Comparison of ENCODE assay signal across 8 cellular contexts in genomic region chr9:116152390-116152789, GRCh38. TPM values are rescaled to one million over a fixed set of nuclear protein-coding genes. Genes with fewer than 3 reads are reported as not detected.
A peak's percentile ranks its signal among the peaks of the same experiment; 100 is the strongest.
DNase-seq lines count a peak whose midpoint lies in the region; ATAC-seq and TF ChIP-seq lines count a peak whose summit lies in the region.
"Had no signal": no experiment of that assay in that cellular context is flagged by ENCODE, and none has a peak within 500 bp of the region (broad histone marks: within the 10 kb centered on the region; RNA-seq: fewer than 3 reads in every experiment).

No MANE protein-coding gene starts in this region.

- H3K4me3 ChIP-seq in OCI-LY3 (ENCODE audit: low read length) (no peak overlapping the region), retinal pigment epithelial cell (ENCODE audit: low read length) (no peak overlapping the region)

- no peak overlapping the region for H3T11ph ChIP-seq in H9 (ENCODE audit: low read length)

- no peak overlapping the region for H2BK15ac ChIP-seq in H9 (ENCODE audit: low read depth, low read length)

- H2AFZ ChIP-seq in H9 (ENCODE audit: low read length) (no peak overlapping the region), OCI-LY3 (ENCODE audit: low read depth, low read length) (no peak overlapping the region)

- 0 out of 5 replicates have a peak overlapping the region, but pooled peaks of 1 of the 2 experiments have one; percentile 26 for H3K4me3 Mint-ChIP-seq in H9
- H3K4me3 Mint-ChIP-seq: stimulated activated naive CD8-positive, alpha-beta T cell treated with anti-CD3 and anti-CD28 coated beads, Interleukin-15, Interleukin-2, amounts not matched to agents 100 ng/mL and 50 ng/mL, for 24 hours had no signal

- TF ChIP-seq CTCF in H9 (conservative IDR thresholded peaks at IDR 0.05) (peak; percentile 46), OCI-LY3 (IDR thresholded peaks at IDR 0.05; ENCODE audit: low read depth, low read length) (peak; percentile 38), retinal pigment epithelial cell (conservative IDR thresholded peaks at IDR 0.05; ENCODE audit: low read depth, low read length) (peak; percentile 47)

- H3K36me3 ChIP-seq in OCI-LY3 (replicated peaks; ENCODE audit: low read depth, low read length), result no peaks in the 10 kb centered on the region

- no CpG with 5 or more reads among the region's 2 CpGs for WGBS in H9 (ENCODE audit: extremely low coverage, insufficient read length, low lambda C conversion rate)

- H3K27ac ChIP-seq in H9 (ENCODE audit: insufficient read length, low read depth, low read length) (no peak overlapping the region), OCI-LY3 (ENCODE audit: low read length) (no peak overlapping the region)

- H3K18ac ChIP-seq in H9 (ENCODE audit: insufficient read length, low read depth, low read length), result no peak overlapping the region

- no peaks in the 10 kb centered on the region; a peak in 1 of 5 replicates for H3K9me3 Mint-ChIP-seq in H9

- peaks cover 16% of the 10 kb centered on the region; the same call in 1 of the 2 replicates for H3K27me3 ChIP-seq in H9 (ENCODE audit: insufficient read depth, low read length)
- H3K27me3 ChIP-seq in OCI-LY3 (ENCODE audit: low read depth, low read length), result peaks cover 17% of the 10 kb centered on the region

- H4K5ac ChIP-seq in H9 (ENCODE audit: insufficient read length, low read depth, low read length), result no peak overlapping the region

- no peak overlapping the region for H2BK20ac ChIP-seq in H9 (ENCODE audit: low read depth, low read length, poor library complexity, severe bottlenecking)

- H3K9me3 ChIP-seq in H9 (ENCODE audit: control insufficient read depth, low read depth, low read length), result no peaks in the 10 kb centered on the region
- no peaks in the 10 kb centered on the region for H3K9me3 ChIP-seq in OCI-LY3 (ENCODE audit: insufficient read depth, low read length)

- DNase-seq in H9 (no peak), erythroblast (lab: John Stamatoyannopoulos, UW) (peak; percentile 43 to 61), retinal pigment epithelial cell (ENCODE audit: low read depth) (no peak)

- H3K27ac Mint-ChIP-seq in H9, result no peak overlapping the region
- H3K27ac Mint-ChIP-seq: stimulated activated naive CD8-positive, alpha-beta T cell treated with anti-CD3 and anti-CD28 coated beads, Interleukin-15, Interleukin-2, amounts not matched to agents 100 ng/mL and 50 ng/mL, for 24 hours had no signal

- H3K79me2 ChIP-seq in H9 (ENCODE audit: insufficient read depth, low read length) (no peaks in the 10 kb centered on the region), OCI-LY3 (ENCODE audit: low read length) (no peaks in the 10 kb centered on the region)

- H3K4me1 Mint-ChIP-seq in H9, result peaks cover 35 to 40% of the 10 kb centered on the region in 2 experiments

- no peak overlapping the region for H4K8ac ChIP-seq in H9 (replicated peaks; ENCODE audit: insufficient read length, low read depth, low read length)

- peaks cover 69% of the 10 kb centered on the region for H3K27me3 Mint-ChIP-seq in H9 (ENCODE audit: low read depth)

- H2BK120ac ChIP-seq in H9 (ENCODE audit: low read depth, low read length, poor library complexity, severe bottlenecking), result no peak overlapping the region

- H3K4me1 ChIP-seq in H9 (ENCODE audit: insufficient read depth, low read length) (no peaks in the 10 kb centered on the region), OCI-LY3 (ENCODE audit: low read length) (peaks cover 5% of the 10 kb centered on the region; the same call in 1 of the 2 replicates)

- no peak overlapping the region for H3K23ac ChIP-seq in H9 (ENCODE audit: insufficient read length, low read depth, low read length)

- H3K79me1 ChIP-seq in H9 (ENCODE audit: insufficient read depth, low read depth, low read length, poor library complexity, severe bottlenecking), result no peaks in the 10 kb centered on the region

- H3K23me2 ChIP-seq in H9 (ENCODE audit: insufficient read length, low read depth, low read length, poor library complexity, severe bottlenecking), result peaks cover 18% of the 10 kb centered on the region

- no peaks in the 10 kb centered on the region; a peak in 1 of 7 replicates for H3K36me3 Mint-ChIP-seq in H9 (ENCODE audit: insufficient read depth in 1 of 3, low read depth in 3 of 3)

- H4K20me1 ChIP-seq in H9 (ENCODE audit: control insufficient read depth, insufficient read depth, insufficient read length) (no peaks in the 10 kb centered on the region), OCI-LY3 (ENCODE audit: insufficient read depth, low read length) (no peaks in the 10 kb centered on the region)

- no peak overlapping the region for H3K4me2 ChIP-seq in H9 (ENCODE audit: insufficient read depth, insufficient read length, low read length)
- H3K4me2 ChIP-seq in OCI-LY3 (ENCODE audit: low read length), result no peak overlapping the region

- no peak overlapping the region for H2BK5ac ChIP-seq in H9 (ENCODE audit: insufficient read length, low read length)

- no peak overlapping the region for H3K4ac ChIP-seq in H9 (ENCODE audit: low read depth, low read length)

- H2BK12ac ChIP-seq in H9 (ENCODE audit: insufficient read length, low read depth, low read length), result no peak overlapping the region

- ATAC-seq in HG03097 (IDR thresholded peaks at IDR 0.05; ENCODE audit: low FRiP score, unreplicated experiment), result no peak
- no peak for ATAC-seq in GM21529 (IDR thresholded peaks at IDR 0.05; ENCODE audit: unreplicated experiment)
- ATAC-seq in HG03135 (IDR thresholded peaks at IDR 0.05; ENCODE audit: unreplicated experiment), result no peak

- no peak overlapping the region for H2AK5ac ChIP-seq in H9 (ENCODE audit: insufficient read length, low read length)

- no peak for TF ChIP-seq POLR2A in erythroblast (IDR thresholded peaks at IDR 0.05; ENCODE audit: low read length)

- no peak overlapping the region for H3K14ac ChIP-seq in H9 (ENCODE audit: insufficient read depth, low read length)

- H3K9ac ChIP-seq in H9 (ENCODE audit: extremely low read depth, insufficient read length, low read length) (no peak overlapping the region), OCI-LY3 (ENCODE audit: low read length) (no peak overlapping the region)

- H3K56ac ChIP-seq in H9 (ENCODE audit: insufficient read length, low read depth, low read length), result no peak overlapping the region

- H4K91ac ChIP-seq in H9 (ENCODE audit: insufficient read length, low read depth, low read length), result no peak overlapping the region

RNA-seq across cellular contexts. Expression of gene PAPPA, which starts 1.2 kb away (rescaled TPM):
- total RNA-seq in H9 (2021), result 0.17 and 0.29 TPM in 2 replicates

Comparison
In these comparisons a context has a peak if more than half of its experiments do, and no peak if none do; other contexts are left out.
1. DNase-seq: peak in erythroblast (2 of 2); none in H9 (single experiment) and retinal pigment epithelial cell (single experiment).
2. Peak in every context shown above with its lines, with median percentiles within 50 percentile points of each other: CTCF ChIP-seq.